8 cellular contexts compared by ENCODE assay signal in genomic region chr7:128454808-128455555, GRCh38. TPM values are rescaled to one million over a fixed set of nuclear protein-coding genes. Genes with fewer than 3 reads are reported as not detected.
DNase-seq lines count a peak whose midpoint lies in the region; ATAC-seq and TF ChIP-seq lines count a peak whose summit lies in the region.

No MANE protein-coding gene starts in this region.

- peaks cover 58% of the 10 kb centered on the region for H3K4me1 Mint-ChIP-seq in activated CD4-positive, alpha-beta memory T cell treated with anti-CD3 and anti-CD28 coated beads, Interleukin-2, amount 10 ng/mL, durations not matched to agents 7 days and 5 days

- CTCF ChIA-PET in activated CD4-positive, alpha-beta memory T cell treated with anti-CD3 and anti-CD28 coated beads, Interleukin-2, amount 10 ng/mL, durations not matched to agents 7 days and 5 days (lab: Charles Lee) = interaction anchor here (0.7 to 4.8 kb wide), 12 partner anchors 9 to 285 kb away, joined by 3 to 85 read pairs (median 3); partner anchors contain the start of genes CALU, METTL2B and RBM28

- 47 to 52% (median 48%) methylated on average over 25 to 26 of the region's 26 CpGs for WGBS in spleen, 5 donors

- TF ChIP-seq POLR2A in spleen (IDR thresholded peaks at IDR 0.05) = no peak

- H3K27ac ChIP-seq in cardiac muscle cell (peak overlapping the region; percentile 79), right atrium auricular region (peak overlapping the region; percentile 89 to 97), spleen (peak overlapping the region; percentile 55 to 93 (median 88))

- DNase-seq in cardiac muscle cell (ENCODE audit: low read depth in 1 of 2, low spot score in 1 of 2) (peak; percentile 29 to 80), cardiac septum (ENCODE audit: low spot score) (no peak), right atrium auricular region (ENCODE audit: low spot score) (no peak), spleen (no peak), pons (ENCODE audit: low spot score) (no peak), NK-92 (lab: John Stamatoyannopoulos, UW; ENCODE audit: unreplicated experiment) (no peak)
- DNase-seq in activated CD4-positive, alpha-beta memory T cell treated with anti-CD3 and anti-CD28 coated beads, Interleukin-2, amount 10 ng/mL, durations not matched to agents 7 days and 5 days = no peak

- H3K27me3 ChIP-seq in cardiac muscle cell = no peaks in the 10 kb centered on the region
- no peaks in the 10 kb centered on the region for H3K27me3 ChIP-seq in right atrium auricular region
- no peaks in the 10 kb centered on the region for H3K27me3 ChIP-seq in spleen (replicated peaks in 1 of 7)

- TF ChIP-seq CTCF in cardiac muscle cell (IDR thresholded peaks at IDR 0.05; ENCODE audit: low read depth, low read length) = no peak
- TF ChIP-seq CTCF in right atrium auricular region (IDR thresholded peaks at IDR 0.05) = no peak
- no peak for TF ChIP-seq CTCF in spleen (IDR thresholded peaks at IDR 0.05 in 8 of 11, conservative IDR thresholded peaks at IDR 0.05 in 3 of 11)

- POLR2A ChIA-PET in activated CD4-positive, alpha-beta memory T cell treated with anti-CD3 and anti-CD28 coated beads, Interleukin-2, amount 10 ng/mL, durations not matched to agents 7 days and 5 days (lab: Charles Lee) = interaction anchor here (0.9 to 1.5 kb wide), 10 partner anchors 11 to 408 kb away, joined by 3 to 6 read pairs (median 3); partner anchors contain the start of genes ATP6V1F and CALU

- H3K9me3 Mint-ChIP-seq in activated CD4-positive, alpha-beta memory T cell treated with anti-CD3 and anti-CD28 coated beads, Interleukin-2, amount 10 ng/mL, durations not matched to agents 7 days and 5 days = no peaks in the 10 kb centered on the region

- H3K27me3 Mint-ChIP-seq in activated CD4-positive, alpha-beta memory T cell treated with anti-CD3 and anti-CD28 coated beads, Interleukin-2, amount 10 ng/mL, durations not matched to agents 7 days and 5 days = peaks cover 23% of the 10 kb centered on the region

- H3K9me3 ChIP-seq in cardiac muscle cell (ENCODE audit: low read depth) (no peaks in the 10 kb centered on the region), right atrium auricular region (no peaks in the 10 kb centered on the region), spleen (no peaks in the 10 kb centered on the region)

- intact Hi-C loops in cardiac septum (cut with DNase I) = no loop called here
- intact Hi-C loops in spleen (cut with DNase I; ENCODE audit: low total_unique reads) = no loop called here

- H3K36me3 ChIP-seq in cardiac muscle cell = no peaks in the 10 kb centered on the region
- peaks cover 5% of the 10 kb centered on the region for H3K36me3 ChIP-seq in right atrium auricular region
- peaks cover 0 to 9% (median 0%) of the 10 kb centered on the region in 6 donors for H3K36me3 ChIP-seq in spleen

- H3K4me3 Mint-ChIP-seq in activated CD4-positive, alpha-beta memory T cell treated with anti-CD3 and anti-CD28 coated beads, Interleukin-2, amount 10 ng/mL, durations not matched to agents 7 days and 5 days = peak overlapping the region; percentile 94

- peak overlapping the region; percentile 90 for H3K27ac Mint-ChIP-seq in activated CD4-positive, alpha-beta memory T cell treated with anti-CD3 and anti-CD28 coated beads, Interleukin-2, amount 10 ng/mL, durations not matched to agents 7 days and 5 days

- H3K36me3 Mint-ChIP-seq in activated CD4-positive, alpha-beta memory T cell treated with anti-CD3 and anti-CD28 coated beads, Interleukin-2, amount 10 ng/mL, durations not matched to agents 7 days and 5 days (ENCODE audit: low read depth) = peaks cover 19% of the 10 kb centered on the region

- no peak for ATAC-seq in HG02981 (IDR thresholded peaks at IDR 0.05; ENCODE audit: unreplicated experiment)

- H3K4me3 ChIP-seq in cardiac muscle cell (peak overlapping the region; percentile 59), right atrium auricular region (peak overlapping the region; percentile 65 to 67), spleen (peak overlapping the region; percentile 67 to 92 (median 78))

- H3K4me1 ChIP-seq in cardiac muscle cell (ENCODE audit: low read depth) = peaks cover 27% of the 10 kb centered on the region
- peaks cover 0 to 45% of the 10 kb centered on the region in 2 donors for H3K4me1 ChIP-seq in right atrium auricular region
- H3K4me1 ChIP-seq in spleen = peaks cover 7 to 60% (median 44%) of the 10 kb centered on the region in 6 donors

RNA-seq across cellular contexts. Expression of gene HILPDA, which starts 0.7 kb away (rescaled TPM):
- total RNA-seq in cardiac muscle cell (16.2 and 27.5 TPM in 2 replicates), cardiac septum (14.0 TPM), right atrium auricular region (1 to 10 TPM; 4.2 to 7.4 TPM), spleen (10 to 100 TPM in 2 of 7 donors, 1 to 10 TPM in 5; 4.2 to 16.7 (median 7.1) TPM)
- polyA plus RNA-seq in cardiac muscle cell (48.7 and 56.0 TPM in 2 replicates), spleen (1 to 10 TPM; 3.2 to 8.2 (median 7.2) TPM)
- 10 to 100 TPM; 51.8 to 53.4 TPM for total RNA-seq in activated CD4-positive, alpha-beta memory T cell treated with anti-CD3 and anti-CD28 coated beads, Interleukin-2, amount 10 ng/mL, durations not matched to agents 7 days and 5 days

RNA-seq across cellular contexts. Expression of gene METTL2B, which starts 21.6 kb away (rescaled TPM):
- 27.9 and 32.2 TPM in 2 replicates for total RNA-seq in cardiac muscle cell
- 21.3 TPM in 2 replicates for polyA plus RNA-seq in cardiac muscle cell
- total RNA-seq in cardiac septum = 22.8 TPM
- total RNA-seq in activated CD4-positive, alpha-beta memory T cell treated with anti-CD3 and anti-CD28 coated beads, Interleukin-2, amount 10 ng/mL, durations not matched to agents 7 days and 5 days = 10 to 100 TPM; 23.3 to 27.8 TPM
- 10 to 100 TPM; 13.3 to 14.4 TPM for total RNA-seq in right atrium auricular region
- total RNA-seq in spleen = 10 to 100 TPM; 17.7 to 32.8 (median 22.4) TPM
- 10 to 100 TPM in 1 of 3 donors, 1 to 10 TPM in 2; 6.7 to 12.3 (median 7.2) TPM for polyA plus RNA-seq in spleen

RNA-seq across cellular contexts. Expression of gene IMPDH1, which starts 45.2 kb away (rescaled TPM):
- total RNA-seq in cardiac muscle cell (23.1 and 24.0 TPM in 2 replicates), cardiac septum (22.2 TPM), right atrium auricular region (10 to 100 TPM; 17.4 to 27.4 TPM), spleen (100 to 1,000 TPM in 3 of 7 donors, 10 to 100 TPM in 4; 75.8 to 120 (median 89.0) TPM)
- polyA plus RNA-seq in cardiac muscle cell (20.5 and 27.5 TPM in 2 replicates), spleen (10 to 100 TPM; 29.9 to 52.1 (median 35.9) TPM)
- 10 to 100 TPM; 64.7 to 67.4 TPM for total RNA-seq in activated CD4-positive, alpha-beta memory T cell treated with anti-CD3 and anti-CD28 coated beads, Interleukin-2, amount 10 ng/mL, durations not matched to agents 7 days and 5 days

Comparison
In these comparisons a context has a peak if more than half of its experiments do, and no peak if none do; other contexts are left out.
1. DNase-seq: peak in cardiac muscle cell (2 of 2); none in cardiac septum (single experiment), activated CD4-positive, alpha-beta memory T cell treated with anti-CD3 and anti-CD28 coated beads, Interleukin-2, amount 10 ng/mL, durations not matched to agents 7 days and 5 days (single experiment), right atrium auricular region (single experiment), spleen (single experiment), pons (single experiment) and NK-92 (single experiment).
2. Peak in every context shown above with its lines, with median percentiles within 50 percentile points of each other: H3K27ac ChIP-seq and H3K4me3 ChIP-seq.